ENCODE assay signal across 19 cellular contexts in the genomic region with DNA sequence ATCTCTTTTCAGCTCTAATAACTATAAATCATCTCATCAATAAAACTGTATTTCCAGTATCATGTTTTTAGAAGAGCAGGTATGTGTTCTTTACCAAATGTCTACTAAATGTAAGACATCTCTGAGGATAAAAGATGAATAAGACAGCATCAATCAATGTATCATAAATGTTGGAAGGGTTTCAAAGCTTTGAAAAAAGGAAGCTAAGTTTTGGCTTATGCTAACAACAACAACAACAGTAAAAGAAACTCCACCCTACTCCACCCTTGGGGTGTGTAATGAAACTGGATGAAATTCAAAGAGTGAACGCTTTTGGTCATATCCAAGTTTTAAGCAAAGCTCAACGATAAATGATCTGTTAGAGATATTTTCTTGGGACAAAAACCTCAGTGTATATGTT. TPM values are rescaled to one million over a fixed set of nuclear protein-coding genes. Genes with fewer than 3 reads are reported as not detected.
"Had no signal": no experiment of that assay in that cellular context is flagged by ENCODE, and none has a peak within 500 bp of the region (broad histone marks: within the 10 kb centered on the region; RNA-seq: fewer than 3 reads in every experiment).

No MANE protein-coding gene starts in this region.

- ATAC-seq: effector memory CD8-positive, alpha-beta T cell; foreskin keratinocyte; left colon; natural killer cell had no signal

- H3K27me3 Mint-ChIP-seq: effector memory CD8-positive, alpha-beta T cell had no signal

- H3K27ac Mint-ChIP-seq: immature natural killer cell, natural killer cell had no signal

- FAIRE-seq: kidney had no signal

- H3K9me3 Mint-ChIP-seq: effector memory CD8-positive, alpha-beta T cell; immature natural killer cell; natural killer cell; neural crest cell had no signal

- H3K4me3 ChIP-seq: esophagus squamous epithelium, right atrium auricular region, sigmoid colon, skin epidermis, stomach, thoracic aorta, transverse colon had no signal

- H3K36me3 ChIP-seq: esophagus squamous epithelium, right atrium auricular region, sigmoid colon, thoracic aorta, transverse colon had no signal

- H3K4me3 Mint-ChIP-seq: effector memory CD8-positive, alpha-beta T cell; immature natural killer cell; natural killer cell; neural crest cell had no signal

- H3K36me3 Mint-ChIP-seq: immature natural killer cell, natural killer cell had no signal

- H3K27ac ChIP-seq: epithelial cell of prostate, esophagus squamous epithelium, right atrium auricular region, sigmoid colon, stomach, thoracic aorta had no signal

- H3K9me3 ChIP-seq: esophagus squamous epithelium, right atrium auricular region, sigmoid colon, stomach, thoracic aorta, transverse colon had no signal

- DNase-seq: effector memory CD8-positive, alpha-beta T cell; esophagus squamous epithelium; foreskin keratinocyte; immature natural killer cell; kidney; left colon; mammary epithelial cell; natural killer cell; sigmoid colon; stimulated activated naive CD4-positive, alpha-beta T cell; stomach; substantia nigra; transverse colon had no signal

RNA-seq across cellular contexts. Expression of gene QPCT, which starts 36.9 kb away (rescaled TPM):
- total RNA-seq: neural crest cell, osteocyte had no signal
